11 cellular contexts compared by ENCODE assay signal in genomic region chr11:109423114-109423859, GRCh38. TPM values are rescaled to one million over a fixed set of nuclear protein-coding genes. Genes with fewer than 3 reads are reported as not detected.
DNase-seq lines count a peak whose midpoint lies in the region; ATAC-seq and TF ChIP-seq lines count a peak whose summit lies in the region.
"Had no signal": no experiment of that assay in that cellular context is flagged by ENCODE, and none has a peak within 500 bp of the region (broad histone marks: within the 10 kb centered on the region; RNA-seq: fewer than 3 reads in every experiment).

No MANE protein-coding gene starts in this region.

- H3K4me3 ChIP-seq in right cardiac atrium (ENCODE audit: low read length) (peak overlapping the region; percentile 49), smooth muscle cell (peak overlapping the region; percentile 51)
- no peak overlapping the region for H3K4me3 ChIP-seq in CD8-positive, alpha-beta T cell (ENCODE audit: low read depth, low read length)

- ATAC-seq in WTC11: peak; percentile 33
- peak in 1 of 2 donors; percentile 43 for ATAC-seq in right cardiac atrium
- ATAC-seq in CD8-positive, alpha-beta T cell: no peak
- no peak for ATAC-seq in GM18517 (IDR thresholded peaks at IDR 0.05; ENCODE audit: unreplicated experiment)

- no peaks in the 10 kb centered on the region for H3K9me3 ChIP-seq in right cardiac atrium (ENCODE audit: control insufficient read depth, low read length)
- no peaks in the 10 kb centered on the region for H3K9me3 ChIP-seq in smooth muscle cell (replicated peaks; ENCODE audit: low read depth)
- H3K9me3 ChIP-seq in CD8-positive, alpha-beta T cell (ENCODE audit: low read length): no peaks in the 10 kb centered on the region
- H3K9me3 ChIP-seq: pancreas had no signal

- POLR2A ChIA-PET in WTC11 (lab: Charles Lee): no interaction called here
- POLR2A ChIA-PET in CD8-positive, alpha-beta T cell (lab: Charles Lee): no interaction called here

- WGBS in right cardiac atrium: 3% methylated on average over 50 of the region's 50 CpGs
- 6% methylated on average over 50 of the region's 50 CpGs for WGBS in smooth muscle cell (ENCODE audit: low lambda C conversion rate)

- no peaks in the 10 kb centered on the region for H3K9me3 Mint-ChIP-seq in WTC11
- no peaks in the 10 kb centered on the region for H3K9me3 Mint-ChIP-seq in CD8-positive, alpha-beta T cell
- H3K9me3 Mint-ChIP-seq: activated naive CD8-positive, alpha-beta T cell treated with anti-CD3 and anti-CD28 coated beads, Interleukin-2, amount 10 ng/mL, durations not matched to agents 7 days and 5 days had no signal

- no peaks in the 10 kb centered on the region for H3K79me2 ChIP-seq in smooth muscle cell (ENCODE audit: low read depth)

- no peaks in the 10 kb centered on the region for H4K20me1 ChIP-seq in smooth muscle cell (ENCODE audit: low read depth)

- H3K27me3 ChIP-seq in right cardiac atrium (ENCODE audit: control insufficient read depth, insufficient read depth) (no peaks in the 10 kb centered on the region), smooth muscle cell (ENCODE audit: low read depth) (peaks cover 97% of the 10 kb centered on the region)
- H3K27me3 ChIP-seq in CD8-positive, alpha-beta T cell (ENCODE audit: insufficient read depth, low read length): no peaks in the 10 kb centered on the region

- peaks cover 50% of the 10 kb centered on the region for H3K27me3 Mint-ChIP-seq in WTC11 (ENCODE audit: low read depth)
- H3K27me3 Mint-ChIP-seq in CD8-positive, alpha-beta T cell (ENCODE audit: low read depth): peaks cover 29% of the 10 kb centered on the region

- no peaks in the 10 kb centered on the region for H3F3A ChIP-seq in smooth muscle cell (ENCODE audit: low read depth)

- no peak overlapping the region for H3K27ac ChIP-seq in right cardiac atrium (ENCODE audit: low read length)
- H3K27ac ChIP-seq in smooth muscle cell (ENCODE audit: low read depth): no peak overlapping the region
- H3K27ac ChIP-seq in CD8-positive, alpha-beta T cell (ENCODE audit: low read depth, low read length): no peak overlapping the region
- H3K27ac ChIP-seq: 22Rv1, pancreas had no signal

- no peak overlapping the region for H3K27ac Mint-ChIP-seq in WTC11
- no peak overlapping the region for H3K27ac Mint-ChIP-seq in CD8-positive, alpha-beta T cell
- H3K27ac Mint-ChIP-seq: activated naive CD8-positive, alpha-beta T cell treated with anti-CD3 and anti-CD28 coated beads, Interleukin-2, amount 10 ng/mL, durations not matched to agents 7 days and 5 days had no signal

- H3K9ac ChIP-seq in smooth muscle cell (ENCODE audit: low read depth): no peak overlapping the region

- TF ChIP-seq CTCF in WTC11 (IDR thresholded peaks at IDR 0.05) (no peak), smooth muscle cell (IDR thresholded peaks at IDR 0.05; ENCODE audit: borderline replicate concordance, insufficient read depth, poor library complexity, severe bottlenecking) (no peak)
- TF ChIP-seq CTCF in CD8-positive, alpha-beta T cell (IDR thresholded peaks at IDR 0.05): no peak

- CTCF ChIA-PET in WTC11 (lab: Charles Lee): interaction anchor here (1.0 to 1.5 kb wide), 4 partner anchors 274 to 516 kb away, joined by 3 to 6 read pairs (median 3); no protein-coding TSS in a partner anchor
- CTCF ChIA-PET in CD8-positive, alpha-beta T cell (lab: Charles Lee): no interaction called here

- H3K36me3 ChIP-seq in smooth muscle cell (ENCODE audit: low read depth): no peaks in the 10 kb centered on the region
- no peaks in the 10 kb centered on the region for H3K36me3 ChIP-seq in CD8-positive, alpha-beta T cell (ENCODE audit: insufficient read depth, low read length)
- H3K36me3 ChIP-seq: pancreas had no signal

- no peaks in the 10 kb centered on the region for H3K36me3 Mint-ChIP-seq in WTC11
- H3K36me3 Mint-ChIP-seq in CD8-positive, alpha-beta T cell: no peaks in the 10 kb centered on the region

- H3K4me1 Mint-ChIP-seq in WTC11: peaks cover 12% of the 10 kb centered on the region; the same call in 1 of the 2 replicates
- no peaks in the 10 kb centered on the region for H3K4me1 Mint-ChIP-seq in CD8-positive, alpha-beta T cell (ENCODE audit: low read depth)
- H3K4me1 Mint-ChIP-seq: activated naive CD8-positive, alpha-beta T cell treated with anti-CD3 and anti-CD28 coated beads, Interleukin-2, amount 10 ng/mL, durations not matched to agents 7 days and 5 days had no signal

- DNase-seq in DMS 273 (lab: John Stamatoyannopoulos, UW; ENCODE audit: unreplicated experiment) (peak; percentile 56), DMS 273 treated with DMSO at 0.1 percent for 48 hours (lab: John Stamatoyannopoulos, UW) (no peak), WTC11 (ENCODE audit: low spot score) (peak; percentile 44), right cardiac atrium (peak; percentile 13 to 47 (median 42)), smooth muscle cell (lab: John Stamatoyannopoulos, UW; ENCODE audit: unreplicated experiment) (no peak), LoVo (ENCODE audit: low spot score) (no peak)
- DNase-seq in CD8-positive, alpha-beta T cell: no peak
- DNase-seq: activated naive CD8-positive, alpha-beta T cell treated with anti-CD3 and anti-CD28 coated beads, Interleukin-2, amount 10 ng/mL, durations not matched to agents 7 days and 5 days had no signal

- peak overlapping the region; percentile 76 for H3K4me3 Mint-ChIP-seq in WTC11
- no peak overlapping the region for H3K4me3 Mint-ChIP-seq in CD8-positive, alpha-beta T cell
- H3K4me3 Mint-ChIP-seq: activated naive CD8-positive, alpha-beta T cell treated with anti-CD3 and anti-CD28 coated beads, Interleukin-2, amount 10 ng/mL, durations not matched to agents 7 days and 5 days had no signal

- no peaks in the 10 kb centered on the region for H3K4me1 ChIP-seq in right cardiac atrium (ENCODE audit: control insufficient read depth, insufficient read depth, low read length)
- peaks cover 7% of the 10 kb centered on the region for H3K4me1 ChIP-seq in smooth muscle cell (ENCODE audit: low read depth)
- no peaks in the 10 kb centered on the region for H3K4me1 ChIP-seq in CD8-positive, alpha-beta T cell (ENCODE audit: insufficient read depth, low read length)

- intact Hi-C loops in right cardiac atrium (cut with DNase I): no loop called here
- intact Hi-C loops in CD8-positive, alpha-beta T cell (cut with DNase I, micrococcal nuclease): no loop called here

- peak overlapping the region; percentile 94 for H3K4me2 ChIP-seq in smooth muscle cell

- H2AFZ ChIP-seq in smooth muscle cell (ENCODE audit: low read depth): peak overlapping the region; percentile 46

TF ChIP-seq in WTC11, 78 proteins besides CTCF, POLR2A, EP300 and RAD21:
- no peak for TF ChIP-seq E2F5 (CRISPR knock-in tag; IDR thresholded peaks at IDR 0.05)
- TF ChIP-seq FOXP1 (CRISPR knock-in tag; IDR thresholded peaks at IDR 0.05; ENCODE audit: borderline replicate concordance): peak; percentile 44; the same call in 1 of the 2 replicates
- TF ChIP-seq CREB1 (CRISPR knock-in tag; IDR thresholded peaks at IDR 0.05): 0 out of 2 replicates have a peak, but pooled peaks have one; percentile 13
- no peak for TF ChIP-seq ZNF281 (CRISPR knock-in tag; IDR thresholded peaks at IDR 0.05)
TF ChIP-seq in WTC11: peak in this region for 2.

RNA-seq across cellular contexts. Expression of gene C11orf87, which starts 1.3 kb away (rescaled TPM):
- total RNA-seq in WTC11 (2021): 0.20 to 0.25 TPM (median 0.23 TPM) in 3 replicates
- total RNA-seq in right cardiac atrium: under 1 TPM in 1 of 4 donors, not detected in 3; 0.17 TPM
- polyA plus RNA-seq in right cardiac atrium: 0.02 TPM
- total RNA-seq in smooth muscle cell: 0.04 and 0.18 TPM in 2 replicates
- 0.24 TPM in 1 of 2 replicates, not detected in the other for polyA plus RNA-seq in smooth muscle cell
- total RNA-seq in CD8-positive, alpha-beta T cell: not detected
- total RNA-seq: activated naive CD8-positive, alpha-beta T cell treated with anti-CD3 and anti-CD28 coated beads, Interleukin-2, amount 10 ng/mL, durations not matched to agents 7 days and 5 days; pancreas had no signal
- polyA plus RNA-seq: pancreas had no signal

Comparison
In these comparisons a context has a peak if more than half of its experiments do, and no peak if none do; other contexts are left out.
1. DNase-seq: peak in DMS 273 (single experiment), WTC11 (single experiment) and right cardiac atrium (3 of 3); none in DMS 273 treated with DMSO at 0.1 percent for 48 hours (single experiment), smooth muscle cell (single experiment), CD8-positive, alpha-beta T cell (0 of 7) and LoVo (single experiment).